In the genomic region with DNA sequence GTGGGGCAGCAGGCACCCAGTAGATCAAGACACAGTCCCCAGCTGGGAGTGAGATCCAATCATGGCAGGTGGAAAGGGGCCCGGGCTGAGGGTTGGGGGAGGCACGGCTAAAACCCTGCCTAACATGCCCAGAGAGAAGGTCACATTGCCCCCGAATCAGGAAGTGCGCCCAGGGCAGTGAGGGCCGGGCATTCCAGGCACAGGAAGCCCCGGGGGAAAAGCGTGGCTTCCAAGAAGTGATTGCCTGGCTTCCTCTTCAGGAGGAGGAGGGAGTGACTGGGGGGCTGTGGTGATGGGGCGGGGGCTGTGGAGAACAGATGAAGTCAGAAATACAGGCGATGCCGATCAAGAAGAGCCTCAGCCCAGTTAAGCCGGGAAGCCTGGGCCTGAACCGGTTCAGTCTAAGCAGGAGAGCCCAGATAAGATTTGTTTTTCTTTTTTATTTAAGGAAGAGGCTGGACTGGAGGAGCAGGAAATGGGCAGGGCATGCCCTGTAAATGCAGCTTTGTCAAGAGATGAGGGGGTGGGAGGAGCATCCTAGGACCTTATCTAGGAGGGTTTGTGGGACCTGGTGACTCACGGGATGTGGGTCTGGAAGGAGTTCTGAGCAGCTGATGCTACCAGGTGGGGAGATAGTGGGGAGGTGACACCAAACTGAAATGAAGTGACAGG, we compare ENCODE assay signal across 8 cellular contexts.
DNase-seq lines count a peak whose midpoint lies in the region; ATAC-seq and TF ChIP-seq lines count a peak whose summit lies in the region.

No MANE protein-coding gene starts in this region.

- H3K36me3 Mint-ChIP-seq in activated naive CD4-positive, alpha-beta T cell treated with anti-CD3 and anti-CD28 coated beads, Interleukin-2, amount 50 U/mL, for 72 hours = peaks cover 30 to 48% of the 10 kb centered on the region in 2 donors

- ATAC-seq in activated naive CD4-positive, alpha-beta T cell treated with anti-CD3 and anti-CD28 coated beads, Interleukin-2, amount 50 U/mL, for 72 hours = peak; percentile 95 to 98
- no peak for ATAC-seq in HG03571 (IDR thresholded peaks at IDR 0.05; ENCODE audit: unreplicated experiment)
- ATAC-seq in GM21526 (IDR thresholded peaks at IDR 0.05; ENCODE audit: low FRiP score, unreplicated experiment) = no peak

- H3K4me3 ChIP-seq in SJCRH30 (0 out of 2 replicates have a peak overlapping the region, but pooled peaks have one; percentile 6), right atrium auricular region (peak overlapping the region in 1 of 2 donors; percentile 6)

- peaks cover 18 to 31% of the 10 kb centered on the region in 2 donors for H3K9me3 Mint-ChIP-seq in activated naive CD4-positive, alpha-beta T cell treated with anti-CD3 and anti-CD28 coated beads, Interleukin-2, amount 50 U/mL, for 72 hours

- peaks cover 20% of the 10 kb centered on the region for H3K9me3 ChIP-seq in SJCRH30 (replicated peaks)
- peaks cover 9 to 30% of the 10 kb centered on the region in 2 donors for H3K9me3 ChIP-seq in right atrium auricular region

- H3K27ac Mint-ChIP-seq in activated naive CD4-positive, alpha-beta T cell treated with anti-CD3 and anti-CD28 coated beads, Interleukin-2, amount 50 U/mL, for 72 hours = peak overlapping the region; percentile 96 to 98

- DNase-seq in activated gamma-delta T cell treated with Interleukin-2 at 50 U/mL for 16 hours = peak; percentile 64
- DNase-seq in activated gamma-delta T cell (lab: John Stamatoyannopoulos, UW) = no peak
- peak; percentile 69 to 73 for DNase-seq in SJCRH30
- DNase-seq in activated naive CD4-positive, alpha-beta T cell treated with anti-CD3 and anti-CD28 coated beads, Interleukin-2, amount 50 U/mL, for 72 hours (ENCODE audit: low spot score in 2 of 2) = peak; percentile 71 to 84
- DNase-seq in right atrium auricular region (ENCODE audit: low spot score) = peak; percentile 79
- DNase-seq in stimulated activated CD4-positive, alpha-beta T cell treated with anti-CD3 and anti-CD28 coated beads, Interleukin-12 subunit alpha, Interleukin-12 subunit beta, amount 100 ng/mL, for 48 hours (ENCODE audit: low read depth in 2 of 3, low spot score in 1 of 3) = peak; percentile 58 to 76 (median 63)

- no peak for TF ChIP-seq CTCF in right atrium auricular region (IDR thresholded peaks at IDR 0.05)

- peak overlapping the region; percentile 55 for H3K27ac ChIP-seq in SJCRH30
- peak overlapping the region; percentile 75 to 85 for H3K27ac ChIP-seq in right atrium auricular region

- peaks cover 9% of the 10 kb centered on the region for H3K4me1 ChIP-seq in SJCRH30
- H3K4me1 ChIP-seq in right atrium auricular region = peaks cover 0 to 56% of the 10 kb centered on the region in 2 donors

- H3K36me3 ChIP-seq in SJCRH30 (no peaks in the 10 kb centered on the region), right atrium auricular region (no peaks in the 10 kb centered on the region)

- H3K27me3 ChIP-seq in SJCRH30 (no peaks in the 10 kb centered on the region), right atrium auricular region (no peaks in the 10 kb centered on the region)

Comparison
In these comparisons a context has a peak if more than half of its experiments do, and no peak if none do; other contexts are left out.
1. ATAC-seq: peak in activated naive CD4-positive, alpha-beta T cell treated with anti-CD3 and anti-CD28 coated beads, Interleukin-2, amount 50 U/mL, for 72 hours (2 of 2); none in HG03571 (single experiment) and GM21526 (single experiment).